ENCODE assay signal across 9 cellular contexts in genomic region chr2:42964444-42965081, GRCh38.
DNase-seq lines count a peak whose midpoint lies in the region; ATAC-seq and TF ChIP-seq lines count a peak whose summit lies in the region.
"Had no signal": no experiment of that assay in that cellular context is flagged by ENCODE, and none has a peak within 500 bp of the region (broad histone marks: within the 10 kb centered on the region; RNA-seq: fewer than 3 reads in every experiment).

No MANE protein-coding gene starts in this region.

- 79% methylated on average over 4 of the region's 5 CpGs; no CpG with 5 or more reads in 1 of the 2 donors for WGBS in body of pancreas, 2 donors

- TF ChIP-seq POLR2A in body of pancreas (IDR thresholded peaks at IDR 0.05): no peak

- H3K27me3 ChIP-seq in body of pancreas: no peaks in the 10 kb centered on the region

- H3K9me3 ChIP-seq in body of pancreas: no peaks in the 10 kb centered on the region

- DNase-seq in KBM-7 (peak; percentile 57), body of pancreas (peak; percentile 43 to 71 (median 52)), kidney tubule cell (ENCODE audit: low spot score) (peak; percentile 95), ureter (ENCODE audit: low spot score) (peak; percentile 72), RPMI8226 (no peak), NCI-H748 treated with DMSO at 0.1 percent for 48 hours (lab: John Stamatoyannopoulos, UW) (no peak)
- DNase-seq: activated CD4-positive, alpha-beta T cell treated with anti-CD3 and anti-CD28 coated beads, Interleukin-2, amount 50 U/mL, for 1 hour had no signal

- no peak overlapping the region for H3K4me3 ChIP-seq in body of pancreas
- H3K4me3 ChIP-seq: K562 had no signal

- TF ChIP-seq CTCF in body of pancreas (IDR thresholded peaks at IDR 0.05): no peak

- in situ Hi-C loops in KBM-7 (cut with MboI; ENCODE audit: low pct_unique_long_range_greater_than_20kb, low sequenced_read_pairs): no loop called here

- no peaks in the 10 kb centered on the region for H3K36me3 ChIP-seq in body of pancreas (replicated peaks in 1 of 2; ENCODE audit: insufficient read depth in 1 of 2, low read depth in 2 of 2)

- intact Hi-C loops in body of pancreas (cut with DNase I): no loop called here

- ATAC-seq in body of pancreas: peak; percentile 36
- ATAC-seq in HG03159 (IDR thresholded peaks at IDR 0.05; ENCODE audit: unreplicated experiment): no peak
- ATAC-seq: K562 had no signal

- peak overlapping the region in 1 of 4 donors; percentile 26 for H3K27ac ChIP-seq in body of pancreas

- peaks cover 11% of the 10 kb centered on the region for H3K4me1 ChIP-seq in body of pancreas

Comparison
In these comparisons a context has a peak if more than half of its experiments do, and no peak if none do; other contexts are left out.
1. DNase-seq: peak in KBM-7 (single experiment), body of pancreas (4 of 4), kidney tubule cell (single experiment) and ureter (single experiment); none in RPMI8226 (single experiment) and NCI-H748 treated with DMSO at 0.1 percent for 48 hours (single experiment).